In the genomic region with DNA sequence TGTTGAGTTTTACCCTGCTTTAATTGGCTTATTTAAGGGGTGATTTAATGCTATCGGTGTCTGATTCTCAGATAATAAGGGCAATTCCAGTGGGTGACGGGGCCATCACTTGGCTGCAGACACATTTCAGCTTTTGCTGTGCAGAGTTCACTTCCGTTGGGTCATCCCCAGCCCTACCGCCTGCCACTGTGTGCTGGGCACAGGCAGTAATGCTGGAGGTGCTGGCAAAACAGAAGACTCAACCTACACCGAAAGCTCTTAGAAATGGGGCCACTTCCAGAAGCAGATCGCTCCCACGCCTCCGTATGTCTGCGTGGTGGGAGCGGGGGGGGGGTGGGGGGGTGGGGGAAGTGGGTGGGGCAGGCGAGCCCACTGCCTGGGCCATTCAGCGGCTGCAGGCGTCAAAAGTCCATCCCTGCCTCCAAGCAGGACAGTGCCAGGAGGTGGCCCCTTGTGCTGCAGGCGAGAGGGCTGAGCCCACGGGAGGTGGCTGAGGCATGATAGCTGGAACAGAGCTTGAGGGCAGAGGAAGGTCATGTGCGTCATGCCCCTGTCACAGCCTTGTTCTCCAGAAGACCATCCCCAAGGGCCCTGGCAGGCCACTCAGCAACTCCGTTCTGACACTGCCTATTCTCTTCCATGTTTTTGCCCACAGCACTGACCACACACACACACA, we compare ENCODE assay signal across 19 cellular contexts.
DNase-seq lines count a peak whose midpoint lies in the region; ATAC-seq and TF ChIP-seq lines count a peak whose summit lies in the region.
"Had no signal": no experiment of that assay in that cellular context is flagged by ENCODE, and none has a peak within 500 bp of the region (broad histone marks: within the 10 kb centered on the region; RNA-seq: fewer than 3 reads in every experiment).

No MANE protein-coding gene starts in this region.

- no peaks in the 10 kb centered on the region for H4K20me1 ChIP-seq in GM23248 (ENCODE audit: insufficient read depth)

- H2AFZ ChIP-seq in GM23248, result no peak overlapping the region

- H3K36me3 ChIP-seq in GM23248 (ENCODE audit: low read depth) (peaks cover 6% of the 10 kb centered on the region; the same call in 1 of the 2 replicates), upper lobe of right lung (no peaks in the 10 kb centered on the region)
- H3K36me3 ChIP-seq: MG63, Peyer's patch had no signal

- intact Hi-C loops in upper lobe of right lung (cut with DNase I), result no loop called here
- intact Hi-C loops in activated CD4-positive, alpha-beta T cell treated with anti-CD3 and anti-CD28 coated beads for 36 hours (cut with DNase I, micrococcal nuclease), result no loop called here

- peaks cover 27% of the 10 kb centered on the region for H3K36me3 Mint-ChIP-seq in osteocyte (ENCODE audit: unreplicated experiment)
- peaks cover 2% of the 10 kb centered on the region for H3K36me3 Mint-ChIP-seq in activated CD4-positive, alpha-beta T cell treated with anti-CD3 and anti-CD28 coated beads for 36 hours (ENCODE audit: low read depth)

- no peak overlapping the region for H3K27ac ChIP-seq in GM23248
- no peak overlapping the region for H3K27ac ChIP-seq in upper lobe of right lung
- H3K27ac ChIP-seq: 22Rv1, Peyer's patch had no signal

- H3K9me2 ChIP-seq in GM23248 (ENCODE audit: insufficient read depth), result no peaks in the 10 kb centered on the region

- no peak overlapping the region for H3K4me2 ChIP-seq in GM23248 (ENCODE audit: unreplicated experiment)

- no peak for TF ChIP-seq CTCF in fibroblast of mammary gland (conservative IDR thresholded peaks at IDR 0.05; ENCODE audit: control insufficient read depth, insufficient read depth, low read depth, low read length)
- no peak for TF ChIP-seq CTCF in osteocyte (IDR thresholded peaks at IDR 0.05)
- TF ChIP-seq CTCF in upper lobe of right lung (IDR thresholded peaks at IDR 0.05), result no peak

- H3K4me3 Mint-ChIP-seq in osteocyte (ENCODE audit: unreplicated experiment), result no peak overlapping the region
- H3K4me3 Mint-ChIP-seq in activated CD4-positive, alpha-beta T cell treated with anti-CD3 and anti-CD28 coated beads for 36 hours, result no peak overlapping the region
- H3K4me3 Mint-ChIP-seq: CD4-positive, alpha-beta memory T cell; H9 had no signal

- H3K27me3 Mint-ChIP-seq in osteocyte (ENCODE audit: unreplicated experiment), result no peaks in the 10 kb centered on the region
- no peaks in the 10 kb centered on the region for H3K27me3 Mint-ChIP-seq in activated CD4-positive, alpha-beta T cell treated with anti-CD3 and anti-CD28 coated beads for 36 hours
- H3K27me3 Mint-ChIP-seq: CD4-positive, alpha-beta memory T cell had no signal

- peaks cover 83% of the 10 kb centered on the region for H3K4me1 Mint-ChIP-seq in osteocyte (ENCODE audit: unreplicated experiment)
- peaks cover 5% of the 10 kb centered on the region for H3K4me1 Mint-ChIP-seq in activated CD4-positive, alpha-beta T cell treated with anti-CD3 and anti-CD28 coated beads for 36 hours

- H3K27me3 ChIP-seq in GM23248 (replicated peaks; ENCODE audit: insufficient read depth), result no peaks in the 10 kb centered on the region
- H3K27me3 ChIP-seq in upper lobe of right lung, result no peaks in the 10 kb centered on the region
- H3K27me3 ChIP-seq: MG63, Peyer's patch had no signal

- H3K9ac ChIP-seq in GM23248, result no peak overlapping the region

- peak; percentile 9 for DNase-seq in NCI-H82 (lab: John Stamatoyannopoulos, UW)
- DNase-seq in NCI-H82 treated with DMSO at 0.1 percent for 48 hours (lab: John Stamatoyannopoulos, UW; ENCODE audit: unreplicated experiment), result no peak
- peak; percentile 61 for DNase-seq in HT1080 (ENCODE audit: low read depth)
- DNase-seq in fibroblast of mammary gland (ENCODE audit: low read depth), result peak; percentile 29
- DNase-seq in osteocyte (ENCODE audit: extremely low spot score, unreplicated experiment), result peak; percentile 44
- no peak for DNase-seq in GM23248
- DNase-seq in upper lobe of right lung, result no peak
- DNase-seq in activated CD4-positive, alpha-beta T cell treated with anti-CD3 and anti-CD28 coated beads for 36 hours, result no peak
- DNase-seq: Calu3; CD4-positive, alpha-beta memory T cell; DMS53; H9; IMR-90; Karpas-422; MG63; NCI-H1092; NCI-H2081 treated with DMSO at 0.1 percent for 48 hours had no signal

- no peaks in the 10 kb centered on the region for H3K9me3 ChIP-seq in GM23248 (ENCODE audit: low read depth)
- no peaks in the 10 kb centered on the region for H3K9me3 ChIP-seq in upper lobe of right lung
- H3K9me3 ChIP-seq: MG63 had no signal

- in situ Hi-C loops in GM23248 (cut with MboI), result no loop called here

- no peak for ATAC-seq in upper lobe of right lung
- ATAC-seq in activated CD4-positive, alpha-beta T cell treated with anti-CD3 and anti-CD28 coated beads for 36 hours, result no peak

- H3K4me3 ChIP-seq in fibroblast of mammary gland (ENCODE audit: control insufficient read depth, low read depth, low read length), result no peak overlapping the region
- no peak overlapping the region for H3K4me3 ChIP-seq in GM23248
- no peak overlapping the region for H3K4me3 ChIP-seq in upper lobe of right lung
- H3K4me3 ChIP-seq: MG63, Peyer's patch had no signal

- peaks cover 49% of the 10 kb centered on the region for H3K79me2 ChIP-seq in GM23248 (ENCODE audit: insufficient read depth)

- 0 out of 2 replicates have a peak, but pooled peaks cover 5% of the 10 kb centered on the region for H3F3A ChIP-seq in GM23248 (ENCODE audit: insufficient read depth)

- H3K9me3 Mint-ChIP-seq in osteocyte (ENCODE audit: unreplicated experiment), result no peaks in the 10 kb centered on the region
- H3K9me3 Mint-ChIP-seq in activated CD4-positive, alpha-beta T cell treated with anti-CD3 and anti-CD28 coated beads for 36 hours (ENCODE audit: low read depth), result no peaks in the 10 kb centered on the region
- H3K9me3 Mint-ChIP-seq: CD4-positive, alpha-beta memory T cell; H9 had no signal

- CTCF ChIA-PET in activated CD4-positive, alpha-beta T cell treated with anti-CD3 and anti-CD28 coated beads for 36 hours (lab: Charles Lee), result interaction anchor here (1.1 kb wide), 1 partner anchor 9 kb away, joined by 3 read pairs; no protein-coding TSS in a partner anchor

- H3K4me1 ChIP-seq in GM23248 (ENCODE audit: insufficient read depth), result peaks cover 22% of the 10 kb centered on the region
- H3K4me1 ChIP-seq in upper lobe of right lung, result peaks cover 6% of the 10 kb centered on the region
- H3K4me1 ChIP-seq: Peyer's patch had no signal

- peak overlapping the region; percentile 95 for H3K27ac Mint-ChIP-seq in osteocyte (ENCODE audit: unreplicated experiment)
- no peak overlapping the region for H3K27ac Mint-ChIP-seq in activated CD4-positive, alpha-beta T cell treated with anti-CD3 and anti-CD28 coated beads for 36 hours

- 91 to 97% methylated on average over 14 to 15 of the region's 17 CpGs for WGBS in GM23248 (ENCODE audit: low coverage in 1 of 2, low lambda C conversion rate in 2 of 2, missing lambda C conversion rate in 2 of 2), 2 experiments

- POLR2A ChIA-PET in activated CD4-positive, alpha-beta T cell treated with anti-CD3 and anti-CD28 coated beads for 36 hours (lab: Charles Lee), result no interaction called here

Comparison
In these comparisons a context has a peak if more than half of its experiments do, and no peak if none do; other contexts are left out.
1. DNase-seq: peak in NCI-H82 (single experiment), HT1080 (single experiment), fibroblast of mammary gland (single experiment) and osteocyte (single experiment); none in NCI-H82 treated with DMSO at 0.1 percent for 48 hours (single experiment), GM23248 (single experiment), upper lobe of right lung (single experiment) and activated CD4-positive, alpha-beta T cell treated with anti-CD3 and anti-CD28 coated beads for 36 hours (single experiment).